16 cellular contexts compared by ENCODE assay signal in genomic region chr6:170202416-170203135, GRCh38.
DNase-seq lines count a peak whose midpoint lies in the region; ATAC-seq and TF ChIP-seq lines count a peak whose summit lies in the region.
"Had no signal": no experiment of that assay in that cellular context is flagged by ENCODE, and none has a peak within 500 bp of the region (broad histone marks: within the 10 kb centered on the region; RNA-seq: fewer than 3 reads in every experiment).

No MANE protein-coding gene starts in this region.

- in situ Hi-C loops in GM13976 (cut with MboI; ENCODE audit: low sequenced_read_pairs, unreplicated experiment), result no loop called here

- H3K9me3 Mint-ChIP-seq in activated CD8-positive, alpha-beta memory T cell treated with anti-CD3 and anti-CD28 coated beads, Interleukin-2, amount 10 ng/mL, durations not matched to agents 7 days and 5 days (ENCODE audit: low read depth), result peaks cover 20% of the 10 kb centered on the region

- no peak for TF ChIP-seq CTCF in GM13976 (IDR thresholded peaks at IDR 0.05; ENCODE audit: borderline replicate concordance, control extremely low read depth, extremely low read depth, insufficient read depth, missing control alignments)

- peaks cover 3% of the 10 kb centered on the region for H3K4me1 Mint-ChIP-seq in activated CD8-positive, alpha-beta memory T cell treated with anti-CD3 and anti-CD28 coated beads, Interleukin-2, amount 10 ng/mL, durations not matched to agents 7 days and 5 days
- H3K4me1 Mint-ChIP-seq: CD4-positive, CD25-positive, alpha-beta regulatory T cell; IgD-negative memory B cell had no signal

- no peak overlapping the region for H3K27ac Mint-ChIP-seq in activated CD8-positive, alpha-beta memory T cell treated with anti-CD3 and anti-CD28 coated beads, Interleukin-2, amount 10 ng/mL, durations not matched to agents 7 days and 5 days
- H3K27ac Mint-ChIP-seq: IgD-negative memory B cell had no signal

- CTCF ChIA-PET in activated CD8-positive, alpha-beta memory T cell treated with anti-CD3 and anti-CD28 coated beads, Interleukin-2, amount 10 ng/mL, durations not matched to agents 7 days and 5 days (lab: Charles Lee), result no interaction called here

- DNase-seq in activated CD8-positive, alpha-beta memory T cell treated with anti-CD3 and anti-CD28 coated beads for 24 hours, result peak; percentile 45
- DNase-seq in activated CD8-positive, alpha-beta memory T cell treated with anti-CD3 and anti-CD28 coated beads, Interleukin-2, amount 50 U/mL, for 4 hours, result no peak
- DNase-seq in activated CD8-positive, alpha-beta memory T cell treated with anti-CD3 and anti-CD28 coated beads, Interleukin-2, amount 10 ng/mL, durations not matched to agents 7 days and 5 days, result peak; percentile 19
- DNase-seq in islet precursor cell, result peak; percentile 47
- peak; percentile 43 for DNase-seq in posterior vena cava (ENCODE audit: low spot score)
- DNase-seq in GM13976 (ENCODE audit: low spot score), result no peak
- DNase-seq: AML-193; CD4-positive, CD25-positive, alpha-beta regulatory T cell; NCI-H1417; NCI-H2081 treated with DMSO at 0.1 percent for 48 hours; NCI-H2227 treated with DMSO at 0.1 percent for 48 hours; NCI-H524 treated with DMSO at 0.1 percent for 48 hours had no signal

- no peak overlapping the region for H3K4me3 Mint-ChIP-seq in activated CD8-positive, alpha-beta memory T cell treated with anti-CD3 and anti-CD28 coated beads, Interleukin-2, amount 10 ng/mL, durations not matched to agents 7 days and 5 days
- H3K4me3 Mint-ChIP-seq: CD4-positive, CD25-positive, alpha-beta regulatory T cell had no signal

- ATAC-seq in activated CD8-positive, alpha-beta memory T cell treated with anti-CD3 and anti-CD28 coated beads, Interleukin-2, amount 10 ng/mL, durations not matched to agents 7 days and 5 days, result no peak
- no peak for ATAC-seq in GM21528 (IDR thresholded peaks at IDR 0.05; ENCODE audit: low FRiP score, unreplicated experiment)
- ATAC-seq: GM12878, HCT116 had no signal

- H3K27me3 Mint-ChIP-seq in activated CD8-positive, alpha-beta memory T cell treated with anti-CD3 and anti-CD28 coated beads, Interleukin-2, amount 10 ng/mL, durations not matched to agents 7 days and 5 days, result peaks cover 7% of the 10 kb centered on the region
- H3K27me3 Mint-ChIP-seq: IgD-negative memory B cell had no signal

- intact Hi-C loops in posterior vena cava (cut with DNase I), result no loop called here

- no peaks in the 10 kb centered on the region for H3K36me3 Mint-ChIP-seq in activated CD8-positive, alpha-beta memory T cell treated with anti-CD3 and anti-CD28 coated beads, Interleukin-2, amount 10 ng/mL, durations not matched to agents 7 days and 5 days
- H3K36me3 Mint-ChIP-seq: CD4-positive, CD25-positive, alpha-beta regulatory T cell; IgD-negative memory B cell had no signal

Comparison
In these comparisons a context has a peak if more than half of its experiments do, and no peak if none do; other contexts are left out.
1. DNase-seq: peak in activated CD8-positive, alpha-beta memory T cell treated with anti-CD3 and anti-CD28 coated beads for 24 hours (single experiment), activated CD8-positive, alpha-beta memory T cell treated with anti-CD3 and anti-CD28 coated beads, Interleukin-2, amount 10 ng/mL, durations not matched to agents 7 days and 5 days (single experiment), islet precursor cell (single experiment) and posterior vena cava (single experiment); none in activated CD8-positive, alpha-beta memory T cell treated with anti-CD3 and anti-CD28 coated beads, Interleukin-2, amount 50 U/mL, for 4 hours (single experiment) and GM13976 (single experiment).